Comparison of ENCODE assay signal across 8 cellular contexts in genomic region chr1:207962716-207963428, GRCh38. TPM values are rescaled to one million over a fixed set of nuclear protein-coding genes. Genes with fewer than 3 reads are reported as not detected.
A peak's percentile ranks its signal among the peaks of the same experiment; 100 is the strongest.
DNase-seq lines count a peak whose midpoint lies in the region; ATAC-seq and TF ChIP-seq lines count a peak whose summit lies in the region.

No MANE protein-coding gene starts in this region.

- peaks cover 34% of the 10 kb centered on the region for H3K27me3 Mint-ChIP-seq in activated B cell treated with CpG ODN at 0.5 μM for 24 hours

- no peaks in the 10 kb centered on the region for H3K36me3 ChIP-seq in esophagus muscularis mucosa
- no peaks in the 10 kb centered on the region for H3K36me3 ChIP-seq in muscle layer of duodenum (ENCODE audit: control insufficient read depth in 1 of 2, insufficient read depth in 2 of 2, low read length in 2 of 2)
- no peaks in the 10 kb centered on the region for H3K36me3 ChIP-seq in transverse colon

- in situ Hi-C loops in transverse colon (cut with MboI; ENCODE audit: low pct_ligation_motif_present in 1 of 4, low pct_unique_long_range_greater_than_20kb in 1 of 4, low sequenced_read_pairs in 3 of 4): loop anchor here (5.0 to 10.0 kb wide), 3 partner anchors 78 to 138 kb away; no protein-coding TSS in a partner anchor

- TF ChIP-seq CTCF in activated B cell treated with CpG ODN at 0.5 μM for 24 hours (IDR thresholded peaks at IDR 0.05) (no peak), esophagus muscularis mucosa (IDR thresholded peaks at IDR 0.05) (no peak), transverse colon (IDR thresholded peaks at IDR 0.05) (no peak)

- intact Hi-C loops in activated B cell treated with CpG ODN at 0.5 μM for 24 hours (cut with micrococcal nuclease) (loop anchor here (1.0 to 5.0 kb wide), 5 partner anchors 66 to 211 kb away; partner anchors contain the start of gene CD46), esophagus muscularis mucosa (cut with DNase I) (loop anchor here (2.0 to 10.0 kb wide), 4 partner anchors 78 to 908 kb away; partner anchors contain the start of genes PFKFB2 and YOD1), transverse colon (cut with DNase I; ENCODE audit: low total_unique reads) (loop anchor here (5.0 kb wide), 2 partner anchors 76 to 136 kb away; no protein-coding TSS in a partner anchor)

- no peaks in the 10 kb centered on the region for H3K9me3 Mint-ChIP-seq in activated B cell treated with CpG ODN at 0.5 μM for 24 hours

- H3K9me3 ChIP-seq in esophagus muscularis mucosa (no peaks in the 10 kb centered on the region), muscle layer of duodenum (ENCODE audit: control insufficient read depth in 1 of 2, low read length in 2 of 2) (no peaks in the 10 kb centered on the region), transverse colon (no peaks in the 10 kb centered on the region)

- peaks cover 20% of the 10 kb centered on the region for H3K4me1 Mint-ChIP-seq in activated B cell treated with CpG ODN at 0.5 μM for 24 hours

- TF ChIP-seq EP300 in esophagus muscularis mucosa (IDR thresholded peaks at IDR 0.05) (no peak), transverse colon (IDR thresholded peaks at IDR 0.05; ENCODE audit: low read depth) (no peak)

- POLR2A ChIA-PET in activated B cell treated with CpG ODN at 0.5 μM for 24 hours (lab: Charles Lee): interaction anchor here (0.7 to 2.0 kb wide), 10 partner anchors 10 to 282 kb away, joined by 3 to 20 read pairs (median 4); no protein-coding TSS in a partner anchor

- H3K27ac Mint-ChIP-seq in activated B cell treated with CpG ODN at 0.5 μM for 24 hours: peak overlapping the region; percentile 53

- ATAC-seq in GM18517 (IDR thresholded peaks at IDR 0.05; ENCODE audit: unreplicated experiment) (peak; percentile 30), HG03135 (IDR thresholded peaks at IDR 0.05; ENCODE audit: unreplicated experiment) (peak; percentile 32), activated B cell treated with CpG ODN at 0.5 μM for 24 hours (ENCODE audit: low read depth) (peak; percentile 28)

- H3K4me3 Mint-ChIP-seq in activated B cell treated with CpG ODN at 0.5 μM for 24 hours: peak overlapping the region; percentile 87

- H3K27ac ChIP-seq in esophagus muscularis mucosa (replicated peaks in 1 of 4) (peak overlapping the region; percentile 90 to 93 (median 92)), muscle layer of duodenum (ENCODE audit: low read length) (peak overlapping the region; percentile 89), transverse colon (peak overlapping the region; percentile 94 to 97 (median 96))

- CTCF ChIA-PET in activated B cell treated with CpG ODN at 0.5 μM for 24 hours (lab: Charles Lee): interaction anchor here (0.7 to 5.9 kb wide), 16 partner anchors 9 to 383 kb away, joined by 3 to 85 read pairs (median 6); no protein-coding TSS in a partner anchor

- WGBS in esophagus muscularis mucosa: 17% methylated on average over 27 of the region's 33 CpGs
- 18% methylated on average over 33 of the region's 33 CpGs; no CpG with 5 or more reads in 1 of the 2 donors for WGBS in transverse colon (ENCODE audit: low coverage in 1 of 2), 2 donors

- peaks cover 46 to 65% (median 56%) of the 10 kb centered on the region in 4 donors for H3K4me1 ChIP-seq in esophagus muscularis mucosa
- H3K4me1 ChIP-seq in muscle layer of duodenum (ENCODE audit: control insufficient read depth in 1 of 2, insufficient read depth in 2 of 2, low read length in 2 of 2): peaks cover 5 to 37% of the 10 kb centered on the region in 2 donors
- peaks cover 8 to 33% (median 26%) of the 10 kb centered on the region in 4 donors for H3K4me1 ChIP-seq in transverse colon

- H3K27me3 ChIP-seq in esophagus muscularis mucosa (no peaks in the 10 kb centered on the region), muscle layer of duodenum (ENCODE audit: low read depth, low read length) (peaks cover 2% of the 10 kb centered on the region), transverse colon (peaks cover 19% of the 10 kb centered on the region)

- DNase-seq in AG08395 (ENCODE audit: low spot score) (peak; percentile 43), activated B cell treated with CpG ODN at 0.5 μM for 24 hours (no peak), esophagus muscularis mucosa (ENCODE audit: extremely low spot score) (peak; percentile 90), transverse colon (peak; percentile 67), GDM1 (lab: John Stamatoyannopoulos, UW) (no peak)

- H3K4me3 ChIP-seq in esophagus muscularis mucosa: peak overlapping the region; percentile 59 to 71 (median 68)
- H3K4me3 ChIP-seq in muscle layer of duodenum (ENCODE audit: low read depth in 1 of 2, low read length in 2 of 2): peak overlapping the region; percentile 70 to 78
- H3K4me3 ChIP-seq in transverse colon: peak overlapping the region; percentile 50 to 77 (median 52)

- TF ChIP-seq POLR2A in esophagus muscularis mucosa (IDR thresholded peaks at IDR 0.05; ENCODE audit: low read depth): no peak
- TF ChIP-seq POLR2A in transverse colon (IDR thresholded peaks at IDR 0.05): no peak

- no peaks in the 10 kb centered on the region for H3K36me3 Mint-ChIP-seq in activated B cell treated with CpG ODN at 0.5 μM for 24 hours (ENCODE audit: low read depth)

RNA-seq across cellular contexts. Expression of gene CD34, which starts 51.9 kb away (rescaled TPM):
- total RNA-seq in activated B cell treated with CpG ODN at 0.5 μM for 24 hours: not detected in 2 replicates
- total RNA-seq in esophagus muscularis mucosa: 100 to 1,000 TPM in 2 of 4 donors, 10 to 100 TPM in 2; 70.2 to 136 (median 93.3) TPM
- total RNA-seq in transverse colon: 10 to 100 TPM in 2 of 4 donors, 1 to 10 TPM in 2; 7.5 to 85.2 (median 9.7) TPM

Comparison
In these comparisons a context has a peak if more than half of its experiments do, and no peak if none do; other contexts are left out.
1. DNase-seq: peak in AG08395 (single experiment), esophagus muscularis mucosa (single experiment) and transverse colon (single experiment); none in activated B cell treated with CpG ODN at 0.5 μM for 24 hours (single experiment) and GDM1 (single experiment).
2. Peak in every context shown above with its lines, with median percentiles within 50 percentile points of each other: ATAC-seq, H3K27ac ChIP-seq and H3K4me3 ChIP-seq.